Comparison of ENCODE assay signal across 25 cellular contexts in the genomic region with DNA sequence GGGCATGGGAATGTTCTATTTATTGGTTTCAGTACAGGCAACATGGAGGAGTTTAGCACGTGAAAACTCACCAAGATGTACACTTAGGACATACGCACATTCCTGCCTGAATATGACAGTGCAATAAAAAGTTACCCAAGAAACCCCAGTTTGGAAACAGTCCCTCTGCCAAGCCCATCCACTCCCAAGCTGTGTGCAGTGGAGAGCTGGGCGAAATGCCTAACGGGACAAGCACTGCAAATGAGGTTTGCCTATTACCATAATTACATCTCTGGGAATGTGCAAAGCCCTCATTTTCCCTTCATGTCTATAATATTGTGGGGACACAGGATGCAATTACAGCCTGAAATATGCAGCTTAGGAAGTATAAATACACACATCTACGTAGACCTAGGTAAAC.
DNase-seq lines count a peak whose midpoint lies in the region; ATAC-seq and TF ChIP-seq lines count a peak whose summit lies in the region.
"Had no signal": no experiment of that assay in that cellular context is flagged by ENCODE, and none has a peak within 500 bp of the region (broad histone marks: within the 10 kb centered on the region; RNA-seq: fewer than 3 reads in every experiment).

No MANE protein-coding gene starts in this region.

- no peak overlapping the region for H3K4me2 ChIP-seq in OCI-LY7 (ENCODE audit: low read length)

- H2AFZ ChIP-seq in OCI-LY7 (ENCODE audit: low read length): no peak overlapping the region

- BruUV-seq in OCI-LY7 (replicated peaks; lab: Mats Ljungman, UMichigan): no TSS peak

- no peaks in the 10 kb centered on the region for H3K9me3 ChIP-seq in OCI-LY7 (ENCODE audit: low read length)
- H3K9me3 ChIP-seq: Peyer's patch had no signal

- H3K4me3 ChIP-seq in OCI-LY7 (ENCODE audit: low read depth, low read length, poor library complexity, severe bottlenecking): no peak overlapping the region
- H3K4me3 ChIP-seq: GM12878, Peyer's patch had no signal

- no peak overlapping the region for H3K4me3 Mint-ChIP-seq in T-helper 1 cell treated with Interleukin-12 subunit alpha and Interleukin-12 subunit beta and Interleukin-4 antibody, amounts not matched to agents 30 μg/mL and 1 μg/mL, for 36 hours
- H3K4me3 Mint-ChIP-seq in stimulated activated naive CD8-positive, alpha-beta T cell treated with anti-CD3 and anti-CD28 coated beads, Interleukin-15, amount 100 ng/mL, for 72 hours: no peak overlapping the region
- H3K4me3 Mint-ChIP-seq: CD4-positive, alpha-beta T cell; IgD-negative memory B cell had no signal

- CTCF ChIA-PET in OCI-LY7 (lab: Charles Lee; ENCODE audit: unreplicated experiment): no interaction called here

- peaks cover 47% of the 10 kb centered on the region for H3K4me1 Mint-ChIP-seq in T-helper 1 cell treated with Interleukin-12 subunit alpha and Interleukin-12 subunit beta and Interleukin-4 antibody, amounts not matched to agents 30 μg/mL and 1 μg/mL, for 36 hours (ENCODE audit: low read depth)
- peaks cover 74% of the 10 kb centered on the region for H3K4me1 Mint-ChIP-seq in stimulated activated naive CD8-positive, alpha-beta T cell treated with anti-CD3 and anti-CD28 coated beads, Interleukin-15, amount 100 ng/mL, for 72 hours

- H3K27ac Mint-ChIP-seq in T-helper 1 cell treated with Interleukin-12 subunit alpha and Interleukin-12 subunit beta and Interleukin-4 antibody, amounts not matched to agents 30 μg/mL and 1 μg/mL, for 36 hours: peak overlapping the region; percentile 63
- peak overlapping the region; percentile 46 to 74 for H3K27ac Mint-ChIP-seq in stimulated activated naive CD8-positive, alpha-beta T cell treated with anti-CD3 and anti-CD28 coated beads, Interleukin-15, amount 100 ng/mL, for 72 hours
- H3K27ac Mint-ChIP-seq: CD4-positive, alpha-beta T cell; IgD-negative memory B cell had no signal

- peaks cover 5% of the 10 kb centered on the region for H3K36me3 Mint-ChIP-seq in T-helper 1 cell treated with Interleukin-12 subunit alpha and Interleukin-12 subunit beta and Interleukin-4 antibody, amounts not matched to agents 30 μg/mL and 1 μg/mL, for 36 hours (ENCODE audit: low read depth)
- H3K36me3 Mint-ChIP-seq: IgD-negative memory B cell had no signal

- H3K27me3 Mint-ChIP-seq in T-helper 1 cell treated with Interleukin-12 subunit alpha and Interleukin-12 subunit beta and Interleukin-4 antibody, amounts not matched to agents 30 μg/mL and 1 μg/mL, for 36 hours (ENCODE audit: low read depth): peaks cover 34% of the 10 kb centered on the region
- no peaks in the 10 kb centered on the region for H3K27me3 Mint-ChIP-seq in stimulated activated naive CD8-positive, alpha-beta T cell treated with anti-CD3 and anti-CD28 coated beads, Interleukin-15, amount 100 ng/mL, for 72 hours
- H3K27me3 Mint-ChIP-seq: CD4-positive, alpha-beta T cell had no signal

- no peak for ATAC-seq in stimulated activated naive CD8-positive, alpha-beta T cell treated with anti-CD3 and anti-CD28 coated beads, Interleukin-15, amount 100 ng/mL, for 72 hours
- ATAC-seq in stimulated activated naive CD8-positive, alpha-beta T cell treated with anti-CD3 and anti-CD28 coated beads, Interleukin-15, Interleukin-2, amounts not matched to agents 100 U/mL and 50 U/mL, for 24 hours: no peak
- ATAC-seq in HG02642 (IDR thresholded peaks at IDR 0.05; ENCODE audit: poor library complexity, unreplicated experiment): no peak
- ATAC-seq: GM12878 had no signal

- H3K4me1 ChIP-seq in OCI-LY7 (ENCODE audit: insufficient read depth, low read length, poor library complexity, severe bottlenecking): no peaks in the 10 kb centered on the region
- H3K4me1 ChIP-seq: Peyer's patch had no signal

- TF ChIP-seq CTCF in GM13977 (IDR thresholded peaks at IDR 0.05; ENCODE audit: extremely low read depth, insufficient read depth, missing control alignments): no peak
- TF ChIP-seq CTCF in OCI-LY7 (conservative IDR thresholded peaks at IDR 0.05; ENCODE audit: low read length): no peak

- no peaks in the 10 kb centered on the region for H3K36me3 ChIP-seq in OCI-LY7 (ENCODE audit: insufficient read depth, low read length)
- H3K36me3 ChIP-seq: Peyer's patch had no signal

- no peaks in the 10 kb centered on the region for H3K9me3 Mint-ChIP-seq in T-helper 1 cell treated with Interleukin-12 subunit alpha and Interleukin-12 subunit beta and Interleukin-4 antibody, amounts not matched to agents 30 μg/mL and 1 μg/mL, for 36 hours
- H3K9me3 Mint-ChIP-seq in stimulated activated naive CD8-positive, alpha-beta T cell treated with anti-CD3 and anti-CD28 coated beads, Interleukin-15, amount 100 ng/mL, for 72 hours: peaks cover 0 to 7% of the 10 kb centered on the region in 2 donors
- H3K9me3 Mint-ChIP-seq: CD4-positive, alpha-beta T cell had no signal

- DNase-seq in T-helper 1 cell (no peak), fibroblast of peridontal ligament (ENCODE audit: extremely low read depth) (peak; percentile 19), GM13977 (ENCODE audit: low spot score) (no peak), OCI-LY7 (ENCODE audit: low spot score) (no peak)
- DNase-seq in stimulated activated naive CD8-positive, alpha-beta T cell treated with anti-CD3 and anti-CD28 coated beads, Interleukin-15, amount 100 ng/mL, for 72 hours: no peak
- DNase-seq in stimulated activated naive CD8-positive, alpha-beta T cell treated with anti-CD3 and anti-CD28 coated beads, Interleukin-15, Interleukin-2, amounts not matched to agents 100 U/mL and 50 U/mL, for 24 hours: no peak
- DNase-seq: CD4-positive, alpha-beta T cell; COR-L47; EL; GDM1; HCEC 1CT; NCI-H1092; NCI-H1436; NCI-H187; NCI-H2107; NCI-H446 treated with DMSO at 0.1 percent for 48 hours; NCI-H526; OCI-M1; Peyer's patch; SHP77 treated with DMSO at 0.1 percent for 48 hours had no signal

- intact Hi-C loops in OCI-LY7 (cut with micrococcal nuclease; ENCODE audit: unreplicated experiment): no loop called here

- H4K20me1 ChIP-seq in OCI-LY7 (ENCODE audit: insufficient read depth, low read length): no peaks in the 10 kb centered on the region

- H3K9me2 ChIP-seq in OCI-LY7 (ENCODE audit: insufficient read depth, low read length): no peaks in the 10 kb centered on the region

- in situ Hi-C loops in GM13977 (cut with MboI; ENCODE audit: low pct_unique_long_range_greater_than_20kb, low sequenced_read_pairs, unreplicated experiment): no loop called here

- H3K79me2 ChIP-seq in OCI-LY7 (ENCODE audit: insufficient read depth, low read depth, low read length): no peaks in the 10 kb centered on the region

- POLR2A ChIA-PET in OCI-LY7 (lab: Charles Lee): interaction anchor here (0.6 kb wide), 1 partner anchor 628 kb away, joined by 3 read pairs; no protein-coding TSS in a partner anchor

- H3K27ac ChIP-seq in OCI-LY7 (ENCODE audit: low read depth, low read length, poor library complexity, severe bottlenecking): no peak overlapping the region
- H3K27ac ChIP-seq: HL-60, Peyer's patch had no signal
